Comparison of ENCODE assay signal across 2 cellular contexts in genomic region chr15:20247137-20247536, GRCh38.
DNase-seq lines count a peak whose midpoint lies in the region; ATAC-seq and TF ChIP-seq lines count a peak whose summit lies in the region.
"Not testable (repeated sequence)": the region's sequence is repeated elsewhere in the genome, so short reads cannot be mapped to it uniquely, and the experiment has no call there.

No MANE protein-coding gene starts in this region.

- intact Hi-C loops in posterior vena cava (cut with DNase I); upper lobe of right lung (cut with DNase I): not testable (repeated sequence)

- not testable (repeated sequence) for H3K27ac ChIP-seq in upper lobe of right lung

- H3K9me3 ChIP-seq in upper lobe of right lung = not testable (repeated sequence)

- H3K4me1 ChIP-seq in upper lobe of right lung = not testable (repeated sequence)

- DNase-seq in posterior vena cava (ENCODE audit: low spot score) = peak; percentile 68
- DNase-seq in upper lobe of right lung = peak; percentile 62

- not testable (repeated sequence) for ATAC-seq in upper lobe of right lung

- not testable (repeated sequence) for H3K27me3 ChIP-seq in upper lobe of right lung

- not testable (repeated sequence) for TF ChIP-seq CTCF in upper lobe of right lung (IDR thresholded peaks at IDR 0.05)

- not testable (repeated sequence) for H3K4me3 ChIP-seq in upper lobe of right lung

- H3K36me3 ChIP-seq in upper lobe of right lung = not testable (repeated sequence)
